8 cellular contexts compared by ENCODE assay signal in genomic region chr7:74658171-74659004, GRCh38. TPM values are rescaled to one million over a fixed set of nuclear protein-coding genes. Genes with fewer than 3 reads are reported as not detected.
DNase-seq lines count a peak whose midpoint lies in the region; ATAC-seq and TF ChIP-seq lines count a peak whose summit lies in the region.

No MANE protein-coding gene starts in this region.

- H3K36me3 ChIP-seq in fibroblast of lung (ENCODE audit: control insufficient read depth, insufficient read depth, low read length) = no peaks in the 10 kb centered on the region

- peaks cover 50% of the 10 kb centered on the region for H3K79me2 ChIP-seq in fibroblast of lung (ENCODE audit: control insufficient read depth, insufficient read depth, low read length)

- H3K4me1 ChIP-seq in fibroblast of lung (ENCODE audit: control insufficient read depth, extremely low read depth, insufficient read depth, low read length) = peaks cover 18% of the 10 kb centered on the region

- H3K36me3 Mint-ChIP-seq in activated T-helper 2 cell treated with anti-CD3 and anti-CD28 coated beads, Interferon-gamma antibody, Interleukin-2, Interleukin-4, amounts not matched to agents 10 μg/mL and 5 μg/mL and 100 μg/mL, durations not matched to agents 14 hours and 24 hours and 36 hours (ENCODE audit: low read depth) = peaks cover 38% of the 10 kb centered on the region
- no peaks in the 10 kb centered on the region for H3K36me3 Mint-ChIP-seq in naive thymus-derived CD8-positive, alpha-beta T cell
- no peaks in the 10 kb centered on the region for H3K36me3 Mint-ChIP-seq in stimulated activated memory B cell treated with anti-CD40 and anti-IgM and Interleukin-4, amounts not matched to agents 10 μg/mL and 1 μg/mL and 100 μg/mL, for 72 hours

- H3K4me1 Mint-ChIP-seq in activated T-helper 2 cell treated with anti-CD3 and anti-CD28 coated beads, Interferon-gamma antibody, Interleukin-2, Interleukin-4, amounts not matched to agents 10 μg/mL and 5 μg/mL and 100 μg/mL, durations not matched to agents 14 hours and 24 hours and 36 hours (ENCODE audit: low read depth) = peaks cover 48% of the 10 kb centered on the region
- peaks cover 20 to 68% (median 53%) of the 10 kb centered on the region in 4 donors for H3K4me1 Mint-ChIP-seq in naive thymus-derived CD8-positive, alpha-beta T cell
- peaks cover 65% of the 10 kb centered on the region for H3K4me1 Mint-ChIP-seq in stimulated activated memory B cell treated with anti-CD40 and anti-IgM and Interleukin-4, amounts not matched to agents 10 μg/mL and 1 μg/mL and 100 μg/mL, for 72 hours

- H3K9ac ChIP-seq in fibroblast of lung (ENCODE audit: insufficient read depth, low read length) = peak overlapping the region; percentile 93

- H3K9me3 ChIP-seq in fibroblast of lung (ENCODE audit: control insufficient read depth, insufficient read depth, low read depth, low read length) = no peaks in the 10 kb centered on the region

- peak overlapping the region; percentile 85 for H3K4me2 ChIP-seq in fibroblast of lung (ENCODE audit: extremely low read depth, insufficient read depth, low read length)

- H3K9me3 Mint-ChIP-seq in activated T-helper 2 cell treated with anti-CD3 and anti-CD28 coated beads, Interferon-gamma antibody, Interleukin-2, Interleukin-4, amounts not matched to agents 10 μg/mL and 5 μg/mL and 100 μg/mL, durations not matched to agents 14 hours and 24 hours and 36 hours = no peaks in the 10 kb centered on the region
- H3K9me3 Mint-ChIP-seq in naive thymus-derived CD8-positive, alpha-beta T cell = no peaks in the 10 kb centered on the region
- H3K9me3 Mint-ChIP-seq in stimulated activated memory B cell treated with anti-CD40 and anti-IgM and Interleukin-4, amounts not matched to agents 10 μg/mL and 1 μg/mL and 100 μg/mL, for 72 hours = no peaks in the 10 kb centered on the region

- peak; percentile 43 for ATAC-seq in GM21825 (IDR thresholded peaks at IDR 0.05; ENCODE audit: unreplicated experiment)
- ATAC-seq in naive thymus-derived CD8-positive, alpha-beta T cell = peak; percentile 62 to 70
- ATAC-seq in stimulated activated memory B cell treated with anti-CD40 and anti-IgM and Interleukin-4, amounts not matched to agents 10 μg/mL and 1 μg/mL and 100 μg/mL, for 72 hours = peak; percentile 82

- DNase-seq in DMS79 treated with DMSO at 0.1 percent for 48 hours (lab: John Stamatoyannopoulos, UW) = peak; percentile 89
- peak; percentile 87 to 89 for DNase-seq in Kasumi-1 (lab: John Stamatoyannopoulos, UW)
- peak; percentile 97 for DNase-seq in RPMI8226
- peak; percentile 85 for DNase-seq in activated T-helper 2 cell treated with anti-CD3 and anti-CD28 coated beads, Interferon-gamma antibody, Interleukin-2, Interleukin-4, amounts not matched to agents 10 μg/mL and 5 μg/mL and 100 μg/mL, durations not matched to agents 14 hours and 24 hours and 36 hours (ENCODE audit: low spot score)
- DNase-seq in fibroblast of lung (ENCODE audit: low read depth in 2 of 2) = peak; percentile 90 to 92
- peak; percentile 80 to 93 (median 88) for DNase-seq in naive thymus-derived CD8-positive, alpha-beta T cell

- H3K27me3 ChIP-seq in fibroblast of lung (ENCODE audit: control insufficient read depth, insufficient read depth, low read length) = no peaks in the 10 kb centered on the region

- no peaks in the 10 kb centered on the region for H3K27me3 Mint-ChIP-seq in activated T-helper 2 cell treated with anti-CD3 and anti-CD28 coated beads, Interferon-gamma antibody, Interleukin-2, Interleukin-4, amounts not matched to agents 10 μg/mL and 5 μg/mL and 100 μg/mL, durations not matched to agents 14 hours and 24 hours and 36 hours (ENCODE audit: low read depth)
- no peaks in the 10 kb centered on the region for H3K27me3 Mint-ChIP-seq in naive thymus-derived CD8-positive, alpha-beta T cell
- no peaks in the 10 kb centered on the region for H3K27me3 Mint-ChIP-seq in stimulated activated memory B cell treated with anti-CD40 and anti-IgM and Interleukin-4, amounts not matched to agents 10 μg/mL and 1 μg/mL and 100 μg/mL, for 72 hours

- POLR2A ChIA-PET in naive thymus-derived CD8-positive, alpha-beta T cell (lab: Charles Lee) = interaction anchor here (0.6 to 1.7 kb wide), 11 partner anchors 9 to 1700 kb away, joined by 3 to 9 read pairs (median 4); partner anchors contain the start of genes EIF4H and YWHAG

- peak overlapping the region; percentile 75 to 85 (median 78) for H3K4me3 ChIP-seq in fibroblast of lung (replicated peaks in 1 of 4; ENCODE audit: control extremely low read depth in 1 of 4, insufficient read depth in 1 of 4, low read depth in 3 of 4, low read length in 4 of 4)

- intact Hi-C loops in activated T-helper 2 cell treated with anti-CD3 and anti-CD28 coated beads, Interferon-gamma antibody, Interleukin-2, Interleukin-4, amounts not matched to agents 10 μg/mL and 5 μg/mL and 100 μg/mL, durations not matched to agents 14 hours and 24 hours and 36 hours (cut with micrococcal nuclease) = no loop called here

- H3K27ac ChIP-seq in fibroblast of lung (ENCODE audit: insufficient read depth, low read length) = peak overlapping the region; percentile 90

- peak overlapping the region; percentile 87 for H3K27ac Mint-ChIP-seq in activated T-helper 2 cell treated with anti-CD3 and anti-CD28 coated beads, Interferon-gamma antibody, Interleukin-2, Interleukin-4, amounts not matched to agents 10 μg/mL and 5 μg/mL and 100 μg/mL, durations not matched to agents 14 hours and 24 hours and 36 hours
- peak overlapping the region in 9 of 10 donors; percentile 87 to 94 (median 91) for H3K27ac Mint-ChIP-seq in naive thymus-derived CD8-positive, alpha-beta T cell
- H3K27ac Mint-ChIP-seq in stimulated activated memory B cell treated with anti-CD40 and anti-IgM and Interleukin-4, amounts not matched to agents 10 μg/mL and 1 μg/mL and 100 μg/mL, for 72 hours = peak overlapping the region; percentile 99

- no peak overlapping the region for H2AFZ ChIP-seq in fibroblast of lung (ENCODE audit: low read length)

- H4K20me1 ChIP-seq in fibroblast of lung (ENCODE audit: control insufficient read depth, extremely low read depth, insufficient read depth, low read length) = peaks cover 1% of the 10 kb centered on the region

- H3K4me3 Mint-ChIP-seq in activated T-helper 2 cell treated with anti-CD3 and anti-CD28 coated beads, Interferon-gamma antibody, Interleukin-2, Interleukin-4, amounts not matched to agents 10 μg/mL and 5 μg/mL and 100 μg/mL, durations not matched to agents 14 hours and 24 hours and 36 hours (ENCODE audit: low read depth) = peak overlapping the region; percentile 83
- peak overlapping the region; percentile 75 to 91 (median 83) for H3K4me3 Mint-ChIP-seq in naive thymus-derived CD8-positive, alpha-beta T cell
- H3K4me3 Mint-ChIP-seq in stimulated activated memory B cell treated with anti-CD40 and anti-IgM and Interleukin-4, amounts not matched to agents 10 μg/mL and 1 μg/mL and 100 μg/mL, for 72 hours = peak overlapping the region; percentile 92

- no peak for TF ChIP-seq CTCF in fibroblast of lung (conservative IDR thresholded peaks at IDR 0.05 in 1 of 2, IDR thresholded peaks at IDR 0.05 in 1 of 2; ENCODE audit: low read depth in 1 of 2, low read length in 2 of 2)

RNA-seq across cellular contexts. Expression of gene GTF2I, which starts 0.9 kb away (rescaled TPM):
- 186 and 188 TPM in 2 replicates for total RNA-seq in activated T-helper 2 cell treated with anti-CD3 and anti-CD28 coated beads, Interferon-gamma antibody, Interleukin-2, Interleukin-4, amounts not matched to agents 10 μg/mL and 5 μg/mL and 100 μg/mL, durations not matched to agents 14 hours and 24 hours and 36 hours
- total RNA-seq in fibroblast of lung = 82.7 and 105 TPM in 2 replicates
- 79.3 and 81.3 TPM in 2 replicates for polyA plus RNA-seq in fibroblast of lung
- polyA plus RNA-seq in fibroblast of lung (2012) = 75.9 and 79.4 TPM in 2 replicates
- polyA minus RNA-seq in fibroblast of lung (ENCODE audit: low replicate concordance) = 30.9 and 38.6 TPM in 2 replicates
- total RNA-seq in naive thymus-derived CD8-positive, alpha-beta T cell = 100 to 1,000 TPM; 185 to 206 TPM
- polyA plus RNA-seq in naive thymus-derived CD8-positive, alpha-beta T cell = 10 to 100 TPM; 55.4 to 78.6 (median 68.1) TPM

Comparison
In these comparisons a context has a peak if more than half of its experiments do, and no peak if none do; other contexts are left out.
1. Peak in every context shown above with its lines: DNase-seq, ATAC-seq, H3K4me3 ChIP-seq and H3K27ac ChIP-seq.